1 cellular context compared by ENCODE assay signal in genomic region chr6:167735498-167736201, GRCh38.
TF ChIP-seq lines count a peak whose summit lies in the region.

No MANE protein-coding gene starts in this region.

TF ChIP-seq in HepG2, 621 proteins besides CTCF, POLR2A, EP300 and RAD21 (continued from another document and continues in another):
- TF ChIP-seq, protein P1, sequence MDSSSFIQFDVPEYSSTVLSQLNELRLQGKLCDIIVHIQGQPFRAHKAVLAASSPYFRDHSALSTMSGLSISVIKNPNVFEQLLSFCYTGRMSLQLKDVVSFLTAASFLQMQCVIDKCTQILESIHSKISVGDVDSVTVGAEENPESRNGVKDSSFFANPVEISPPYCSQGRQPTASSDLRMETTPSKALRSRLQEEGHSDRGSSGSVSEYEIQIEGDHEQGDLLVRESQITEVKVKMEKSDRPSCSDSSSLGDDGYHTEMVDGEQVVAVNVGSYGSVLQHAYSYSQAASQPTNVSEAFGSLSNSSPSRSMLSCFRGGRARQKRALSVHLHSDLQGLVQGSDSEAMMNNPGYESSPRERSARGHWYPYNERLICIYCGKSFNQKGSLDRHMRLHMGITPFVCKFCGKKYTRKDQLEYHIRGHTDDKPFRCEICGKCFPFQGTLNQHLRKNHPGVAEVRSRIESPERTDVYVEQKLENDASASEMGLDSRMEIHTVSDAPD (CRISPR knock-in tag; IDR thresholded peaks at IDR 0.05) = peak; percentile 11; the same call in 1 of the 2 replicates
- TF ChIP-seq NR2F2 (IDR thresholded peaks at IDR 0.05; ENCODE audit: borderline replicate concordance, low read depth) (peak; percentile 100), SMC3 (IDR thresholded peaks at IDR 0.05; ENCODE audit: low read length) (peak; percentile 11; the same call in 1 of the 2 replicates), ZMAT3 (CRISPR knock-in tag; conservative IDR thresholded peaks at IDR 0.05) (peak; percentile 87; the same call in 1 of the 2 replicates), ZFYVE20 (CRISPR knock-in tag; IDR thresholded peaks at IDR 0.05; ENCODE audit: borderline replicate concordance, low read depth) (no peak), ZNF296 (CRISPR knock-in tag; conservative IDR thresholded peaks at IDR 0.05) (peak; percentile 96; the same call in 1 of the 2 replicates), ZNF619 (CRISPR knock-in tag; IDR thresholded peaks at IDR 0.05) (peak; percentile 95), JUND (CRISPR knock-in tag; IDR thresholded peaks at IDR 0.05) (peak; percentile 88), ATF7 (IDR thresholded peaks at IDR 0.05) (no peak), ATF7 (CRISPR knock-in tag; IDR thresholded peaks at IDR 0.05) (peak; percentile 81), ZNF83 (CRISPR knock-in tag; IDR thresholded peaks at IDR 0.05; ENCODE audit: borderline replicate concordance) (peak; percentile 80; the same call in 1 of the 2 replicates), FOXK2 (IDR thresholded peaks at IDR 0.05) (no peak), ZNF350 (CRISPR knock-in tag; IDR thresholded peaks at IDR 0.05; ENCODE audit: borderline replicate concordance, low read depth) (peak; percentile 83), MED1 (CRISPR knock-in tag; IDR thresholded peaks at IDR 0.05) (peak; percentile 68), ZNF747 (CRISPR knock-in tag; IDR thresholded peaks at IDR 0.05; ENCODE audit: borderline replicate concordance) (peak; percentile 56; the same call in 1 of the 2 replicates), ZNF414 (CRISPR knock-in tag; IDR thresholded peaks at IDR 0.05) (0 out of 2 replicates have a peak, but pooled peaks have one; percentile 93), ZBTB7B (CRISPR knock-in tag; IDR thresholded peaks at IDR 0.05) (peak; percentile 89), ZNF564 (CRISPR knock-in tag; IDR thresholded peaks at IDR 0.05) (no peak), CBX1 (IDR thresholded peaks at IDR 0.05; ENCODE audit: low read depth) (peak; percentile 43), ZNF672 (CRISPR knock-in tag; IDR thresholded peaks at IDR 0.05) (0 out of 2 replicates have a peak, but pooled peaks have one; percentile 28), LCORL (IDR thresholded peaks at IDR 0.05) (no peak), LCORL (CRISPR knock-in tag; IDR thresholded peaks at IDR 0.05) (peak; percentile 90), ZNF781 (CRISPR knock-in tag; IDR thresholded peaks at IDR 0.05; ENCODE audit: borderline replicate concordance, not compliant biosample characterization) (no peak), MXD4 (CRISPR knock-in tag; IDR thresholded peaks at IDR 0.05) (no peak), PCBP1 (IDR thresholded peaks at IDR 0.05; ENCODE audit: borderline replicate concordance, low read depth, low read length) (0 out of 2 replicates have a peak, but pooled peaks have one; percentile 65), CHD4 (IDR thresholded peaks at IDR 0.05; ENCODE audit: borderline replicate concordance, low read length) (peak; percentile 70), RXRA (CRISPR knock-in tag; IDR thresholded peaks at IDR 0.05) (peak; percentile 92), ZNF329 (CRISPR knock-in tag; IDR thresholded peaks at IDR 0.05; ENCODE audit: low read depth) (0 out of 2 replicates have a peak, but pooled peaks have one; percentile 85), POLR2G (IDR thresholded peaks at IDR 0.05; ENCODE audit: low read depth, low read length) (no peak), ZNF451 (CRISPR knock-in tag; IDR thresholded peaks at IDR 0.05) (peak; percentile 37; the same call in 1 of the 2 replicates), ZNF720 (CRISPR knock-in tag; IDR thresholded peaks at IDR 0.05) (0 out of 2 replicates have a peak, but pooled peaks have one; percentile 70), TMF1 (CRISPR knock-in tag; IDR thresholded peaks at IDR 0.05; ENCODE audit: low read depth) (peak; percentile 33; the same call in 1 of the 2 replicates), ZNF788 (CRISPR knock-in tag; IDR thresholded peaks at IDR 0.05; ENCODE audit: borderline replicate concordance) (peak; percentile 95), RBFOX2 (IDR thresholded peaks at IDR 0.05; ENCODE audit: low read depth, low read length) (no peak), ZMYM2 (CRISPR knock-in tag; IDR thresholded peaks at IDR 0.05) (peak; percentile 100), CREM (IDR thresholded peaks at IDR 0.05) (peak; percentile 85), CREM (CRISPR knock-in tag; IDR thresholded peaks at IDR 0.05) (no peak), HDAC2 (CRISPR knock-in tag; IDR thresholded peaks at IDR 0.05) (peak; percentile 69), MAZ (IDR thresholded peaks at IDR 0.05; ENCODE audit: borderline replicate concordance, low read depth, low read length) (no peak; the same call in 1 of the 2 replicates), MAZ (CRISPR knock-in tag; IDR thresholded peaks at IDR 0.05; ENCODE audit: low read depth) (peak; percentile 69), SOX5 (CRISPR knock-in tag; IDR thresholded peaks at IDR 0.05; ENCODE audit: borderline replicate concordance) (peak; percentile 47; the same call in 1 of the 2 replicates), HNF1A (IDR thresholded peaks at IDR 0.05; ENCODE audit: low read depth) (peak; percentile 55; the same call in 1 of the 2 replicates), HNF1A (CRISPR knock-in tag; IDR thresholded peaks at IDR 0.05; ENCODE audit: borderline replicate concordance) (peak; percentile 88), ZNF7 (CRISPR knock-in tag; IDR thresholded peaks at IDR 0.05) (no peak), ARNT2 (CRISPR knock-in tag; IDR thresholded peaks at IDR 0.05; ENCODE audit: low read depth) (peak; percentile 42)
- TF ChIP-seq, protein P2, sequence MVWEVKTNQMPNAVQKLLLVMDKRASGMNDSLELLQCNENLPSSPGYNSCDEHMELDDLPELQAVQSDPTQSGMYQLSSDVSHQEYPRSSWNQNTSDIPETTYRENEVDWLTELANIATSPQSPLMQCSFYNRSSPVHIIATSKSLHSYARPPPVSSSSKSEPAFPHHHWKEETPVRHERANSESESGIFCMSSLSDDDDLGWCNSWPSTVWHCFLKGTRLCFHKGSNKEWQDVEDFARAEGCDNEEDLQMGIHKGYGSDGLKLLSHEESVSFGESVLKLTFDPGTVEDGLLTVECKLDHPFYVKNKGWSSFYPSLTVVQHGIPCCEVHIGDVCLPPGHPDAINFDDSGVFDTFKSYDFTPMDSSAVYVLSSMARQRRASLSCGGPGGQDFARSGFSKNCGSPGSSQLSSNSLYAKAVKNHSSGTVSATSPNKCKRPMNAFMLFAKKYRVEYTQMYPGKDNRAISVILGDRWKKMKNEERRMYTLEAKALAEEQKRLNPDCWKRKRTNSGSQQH (CRISPR knock-in tag; IDR thresholded peaks at IDR 0.05; ENCODE audit: low read depth) = no peak; the same call in 1 of the 2 replicates
- TF ChIP-seq, protein P3, sequence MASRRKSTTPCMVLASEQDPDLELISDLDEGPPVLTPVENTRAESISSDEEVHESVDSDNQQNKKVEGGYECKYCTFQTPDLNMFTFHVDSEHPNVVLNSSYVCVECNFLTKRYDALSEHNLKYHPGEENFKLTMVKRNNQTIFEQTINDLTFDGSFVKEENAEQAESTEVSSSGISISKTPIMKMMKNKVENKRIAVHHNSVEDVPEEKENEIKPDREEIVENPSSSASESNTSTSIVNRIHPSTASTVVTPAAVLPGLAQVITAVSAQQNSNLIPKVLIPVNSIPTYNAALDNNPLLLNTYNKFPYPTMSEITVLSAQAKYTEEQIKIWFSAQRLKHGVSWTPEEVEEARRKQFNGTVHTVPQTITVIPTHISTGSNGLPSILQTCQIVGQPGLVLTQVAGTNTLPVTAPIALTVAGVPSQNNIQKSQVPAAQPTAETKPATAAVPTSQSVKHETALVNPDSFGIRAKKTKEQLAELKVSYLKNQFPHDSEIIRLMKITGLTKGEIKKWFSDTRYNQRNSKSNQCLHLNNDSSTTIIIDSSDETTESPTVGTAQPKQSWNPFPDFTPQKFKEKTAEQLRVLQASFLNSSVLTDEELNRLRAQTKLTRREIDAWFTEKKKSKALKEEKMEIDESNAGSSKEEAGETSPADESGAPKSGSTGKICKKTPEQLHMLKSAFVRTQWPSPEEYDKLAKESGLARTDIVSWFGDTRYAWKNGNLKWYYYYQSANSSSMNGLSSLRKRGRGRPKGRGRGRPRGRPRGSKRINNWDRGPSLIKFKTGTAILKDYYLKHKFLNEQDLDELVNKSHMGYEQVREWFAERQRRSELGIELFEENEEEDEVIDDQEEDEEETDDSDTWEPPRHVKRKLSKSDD (CRISPR knock-in tag; IDR thresholded peaks at IDR 0.05; ENCODE audit: low read depth) = 0 out of 2 replicates have a peak, but pooled peaks have one; percentile 32
- TF ChIP-seq, protein P4, sequence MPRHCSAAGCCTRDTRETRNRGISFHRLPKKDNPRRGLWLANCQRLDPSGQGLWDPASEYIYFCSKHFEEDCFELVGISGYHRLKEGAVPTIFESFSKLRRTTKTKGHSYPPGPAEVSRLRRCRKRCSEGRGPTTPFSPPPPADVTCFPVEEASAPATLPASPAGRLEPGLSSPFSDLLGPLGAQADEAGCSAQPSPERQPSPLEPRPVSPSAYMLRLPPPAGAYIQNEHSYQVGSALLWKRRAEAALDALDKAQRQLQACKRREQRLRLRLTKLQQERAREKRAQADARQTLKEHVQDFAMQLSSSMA (CRISPR knock-in tag; IDR thresholded peaks at IDR 0.05) = 0 out of 2 replicates have a peak, but pooled peaks have one; percentile 41
- TF ChIP-seq, protein P5, sequence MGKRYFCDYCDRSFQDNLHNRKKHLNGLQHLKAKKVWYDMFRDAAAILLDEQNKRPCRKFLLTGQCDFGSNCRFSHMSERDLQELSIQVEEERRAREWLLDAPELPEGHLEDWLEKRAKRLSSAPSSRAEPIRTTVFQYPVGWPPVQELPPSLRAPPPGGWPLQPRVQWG (CRISPR knock-in tag; IDR thresholded peaks at IDR 0.05; ENCODE audit: borderline replicate concordance, low read depth) = no peak
- TF ChIP-seq, protein P6, sequence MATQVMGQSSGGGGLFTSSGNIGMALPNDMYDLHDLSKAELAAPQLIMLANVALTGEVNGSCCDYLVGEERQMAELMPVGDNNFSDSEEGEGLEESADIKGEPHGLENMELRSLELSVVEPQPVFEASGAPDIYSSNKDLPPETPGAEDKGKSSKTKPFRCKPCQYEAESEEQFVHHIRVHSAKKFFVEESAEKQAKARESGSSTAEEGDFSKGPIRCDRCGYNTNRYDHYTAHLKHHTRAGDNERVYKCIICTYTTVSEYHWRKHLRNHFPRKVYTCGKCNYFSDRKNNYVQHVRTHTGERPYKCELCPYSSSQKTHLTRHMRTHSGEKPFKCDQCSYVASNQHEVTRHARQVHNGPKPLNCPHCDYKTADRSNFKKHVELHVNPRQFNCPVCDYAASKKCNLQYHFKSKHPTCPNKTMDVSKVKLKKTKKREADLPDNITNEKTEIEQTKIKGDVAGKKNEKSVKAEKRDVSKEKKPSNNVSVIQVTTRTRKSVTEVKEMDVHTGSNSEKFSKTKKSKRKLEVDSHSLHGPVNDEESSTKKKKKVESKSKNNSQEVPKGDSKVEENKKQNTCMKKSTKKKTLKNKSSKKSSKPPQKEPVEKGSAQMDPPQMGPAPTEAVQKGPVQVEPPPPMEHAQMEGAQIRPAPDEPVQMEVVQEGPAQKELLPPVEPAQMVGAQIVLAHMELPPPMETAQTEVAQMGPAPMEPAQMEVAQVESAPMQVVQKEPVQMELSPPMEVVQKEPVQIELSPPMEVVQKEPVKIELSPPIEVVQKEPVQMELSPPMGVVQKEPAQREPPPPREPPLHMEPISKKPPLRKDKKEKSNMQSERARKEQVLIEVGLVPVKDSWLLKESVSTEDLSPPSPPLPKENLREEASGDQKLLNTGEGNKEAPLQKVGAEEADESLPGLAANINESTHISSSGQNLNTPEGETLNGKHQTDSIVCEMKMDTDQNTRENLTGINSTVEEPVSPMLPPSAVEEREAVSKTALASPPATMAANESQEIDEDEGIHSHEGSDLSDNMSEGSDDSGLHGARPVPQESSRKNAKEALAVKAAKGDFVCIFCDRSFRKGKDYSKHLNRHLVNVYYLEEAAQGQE (IDR thresholded peaks at IDR 0.05; ENCODE audit: borderline replicate concordance in 1 of 2, low read depth in 1 of 2, low read length in 2 of 2) = peak in 1 of 2 experiments; percentile 79; a peak in 1 of 4 replicates
